Comparison of ENCODE assay signal across 19 cellular contexts in genomic region chr18:50388988-50389387, GRCh38. TPM values are rescaled to one million over a fixed set of nuclear protein-coding genes. Genes with fewer than 3 reads are reported as not detected.
"Had no signal": no experiment of that assay in that cellular context is flagged by ENCODE, and none has a peak within 500 bp of the region (broad histone marks: within the 10 kb centered on the region; RNA-seq: fewer than 3 reads in every experiment).

No MANE protein-coding gene starts in this region.

- H3K4me2 ChIP-seq: hepatocyte had no signal

- H3K36me3 ChIP-seq: ovary, right lobe of liver, suprapubic skin, thyroid gland, uterus had no signal

- DNase-seq: erythroblast; foreskin melanocyte; head of caudate nucleus; kidney; left cardiac atrium; left ventricle myocardium superior; naive thymus-derived CD4-positive, alpha-beta T cell; ovary; psoas muscle; right lobe of liver; stimulated activated CD4-positive, alpha-beta T cell treated with anti-CD3 and anti-CD28 coated beads, Interleukin-4, amount 100 ng/mL, for 1 hour; stimulated activated CD8-positive, alpha-beta memory T cell treated with anti-CD3 and anti-CD28 coated beads, Interleukin-4, amount 100 ng/mL, for 48 hours; stimulated activated naive CD8-positive, alpha-beta T cell treated with anti-CD3 and anti-CD28 coated beads, Interleukin-15, Interleukin-2, amounts not matched to agents 100 U/mL and 50 U/mL, for 24 hours; thyroid gland; uterus had no signal

- H3K27ac ChIP-seq: hepatocyte, ovary, psoas muscle, right lobe of liver, suprapubic skin, thyroid gland, uterus had no signal

- H3K27me3 ChIP-seq: hepatocyte, ovary, right lobe of liver, suprapubic skin, thyroid gland, uterus had no signal

- H3K79me2 ChIP-seq: hepatocyte had no signal

- H3K4me3 ChIP-seq: hepatocyte, ovary, psoas muscle, right lobe of liver, suprapubic skin, thyroid gland, uterus had no signal

- ATAC-seq: left cardiac atrium; left ventricle myocardium superior; naive thymus-derived CD4-positive, alpha-beta T cell; psoas muscle; right lobe of liver; stimulated activated effector memory CD8-positive, alpha-beta T cell treated with anti-CD3 and anti-CD28 coated beads, Interleukin-12 subunit alpha, Interleukin-12 subunit beta, amount 100 ng/mL, for 72 hours; stimulated activated naive CD8-positive, alpha-beta T cell treated with anti-CD3 and anti-CD28 coated beads, Interleukin-15, Interleukin-2, amounts not matched to agents 100 U/mL and 50 U/mL, for 24 hours had no signal

- H3K9me3 ChIP-seq: ovary, psoas muscle, right lobe of liver, suprapubic skin, thyroid gland, uterus had no signal

- H3K4me1 ChIP-seq: psoas muscle, right lobe of liver, suprapubic skin, thyroid gland, uterus had no signal

RNA-seq across cellular contexts. Expression of gene SKA1, which starts 14.1 kb away (rescaled TPM):
- total RNA-seq: mesenteric fat pad had no signal
